Comparison of ENCODE assay signal across 13 cellular contexts in the genomic region with DNA sequence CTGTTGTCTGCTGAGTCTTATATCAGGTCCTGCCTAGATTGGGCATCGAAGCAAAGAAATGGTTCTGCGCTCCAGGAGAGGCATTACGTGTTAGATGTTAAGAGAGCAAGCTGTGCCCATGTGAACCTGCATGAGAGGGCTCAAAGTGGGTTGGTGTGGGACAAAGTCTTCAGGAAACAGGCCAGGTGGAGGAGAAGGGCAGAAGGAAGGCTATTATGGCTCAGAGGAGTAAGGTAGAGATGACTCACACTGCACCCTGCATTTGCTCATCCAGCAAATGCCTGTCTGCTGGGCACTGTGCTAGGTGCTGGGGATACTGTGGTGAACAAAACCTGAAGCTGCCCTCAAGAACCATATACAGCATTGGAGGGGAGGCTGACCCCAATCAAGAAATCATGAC. TPM values are rescaled to one million over a fixed set of nuclear protein-coding genes. Genes with fewer than 3 reads are reported as not detected.
DNase-seq lines count a peak whose midpoint lies in the region; ATAC-seq, FAIRE-seq and TF ChIP-seq lines count a peak whose summit lies in the region.
"Had no signal": no experiment of that assay in that cellular context is flagged by ENCODE, and none has a peak within 500 bp of the region (broad histone marks: within the 10 kb centered on the region; RNA-seq: fewer than 3 reads in every experiment).

No MANE protein-coding gene starts in this region.

- DNase-seq in CD8-positive, alpha-beta T cell = no peak
- DNase-seq in H54 (ENCODE audit: insufficient read length, low spot score) = peak; percentile 37
- peak; percentile 59 for DNase-seq in bronchial epithelial cell (ENCODE audit: low read depth)
- no peak for DNase-seq in naive thymus-derived CD4-positive, alpha-beta T cell
- no peak for DNase-seq in AML-193 (lab: John Stamatoyannopoulos, UW)
- DNase-seq: activated gamma-delta T cell; Karpas-422; NCI-H1092; NCI-H2107; stimulated activated naive CD8-positive, alpha-beta T cell treated with anti-CD3 and anti-CD28 coated beads, Interleukin-15, Interleukin-2, amounts not matched to agents 100 U/mL and 50 U/mL, for 24 hours had no signal

- no peaks in the 10 kb centered on the region for H3K27me3 ChIP-seq in CD8-positive, alpha-beta T cell (ENCODE audit: insufficient read depth, low read length)
- no peaks in the 10 kb centered on the region for H3K27me3 ChIP-seq in bronchial epithelial cell (ENCODE audit: control insufficient read depth, insufficient read depth, low read length)
- no peaks in the 10 kb centered on the region for H3K27me3 ChIP-seq in naive thymus-derived CD4-positive, alpha-beta T cell (ENCODE audit: control insufficient read depth in 2 of 2, insufficient read depth in 2 of 2, low read length in 2 of 2)
- H3K27me3 ChIP-seq: tibial nerve had no signal

- no peak overlapping the region for H3K4me3 Mint-ChIP-seq in CD8-positive, alpha-beta T cell
- H3K4me3 Mint-ChIP-seq in naive thymus-derived CD4-positive, alpha-beta T cell = no peak overlapping the region

- H3K27me3 Mint-ChIP-seq in CD8-positive, alpha-beta T cell (ENCODE audit: low read depth) = no peaks in the 10 kb centered on the region
- H3K27me3 Mint-ChIP-seq in naive thymus-derived CD4-positive, alpha-beta T cell = no peaks in the 10 kb centered on the region

- peak overlapping the region; percentile 7 for H3K27ac Mint-ChIP-seq in CD8-positive, alpha-beta T cell
- H3K27ac Mint-ChIP-seq in naive thymus-derived CD4-positive, alpha-beta T cell = peak overlapping the region in 8 of 9 donors; percentile 10 to 90 (median 66)

- no peaks in the 10 kb centered on the region for H3K9me3 ChIP-seq in CD8-positive, alpha-beta T cell (ENCODE audit: low read length)
- no peaks in the 10 kb centered on the region for H3K9me3 ChIP-seq in naive thymus-derived CD4-positive, alpha-beta T cell (ENCODE audit: control insufficient read depth in 2 of 3, low read length in 3 of 3)
- H3K9me3 ChIP-seq: tibial nerve had no signal

- FAIRE-seq in H54 (lab: Jason Lieb, UNC) = no peak
- FAIRE-seq in bronchial epithelial cell (lab: Jason Lieb, UNC) = no peak

- no peak overlapping the region for H3K4me3 ChIP-seq in CD8-positive, alpha-beta T cell (ENCODE audit: low read depth, low read length)
- no peak overlapping the region for H3K4me3 ChIP-seq in bronchial epithelial cell (ENCODE audit: low read depth, low read length)
- H3K4me3 ChIP-seq in naive thymus-derived CD4-positive, alpha-beta T cell (ENCODE audit: low read length) = no peak overlapping the region
- H3K4me3 ChIP-seq: tibial nerve had no signal

- H3K4me1 ChIP-seq in CD8-positive, alpha-beta T cell (ENCODE audit: insufficient read depth, low read length) = peaks cover 13% of the 10 kb centered on the region
- H3K4me1 ChIP-seq in naive thymus-derived CD4-positive, alpha-beta T cell (ENCODE audit: control insufficient read depth in 2 of 2, insufficient read depth in 2 of 2, low read length in 2 of 2) = peaks cover 0 to 38% of the 10 kb centered on the region in 2 donors

- no peak for ATAC-seq in CD8-positive, alpha-beta T cell
- ATAC-seq in naive thymus-derived CD4-positive, alpha-beta T cell = no peak
- ATAC-seq in GM21619 (IDR thresholded peaks at IDR 0.05; ENCODE audit: unreplicated experiment) = no peak
- ATAC-seq in HG03280 (IDR thresholded peaks at IDR 0.05; ENCODE audit: unreplicated experiment) = no peak
- ATAC-seq: stimulated activated naive CD8-positive, alpha-beta T cell treated with anti-CD3 and anti-CD28 coated beads, Interleukin-15, Interleukin-2, amounts not matched to agents 100 U/mL and 50 U/mL, for 24 hours had no signal

- peaks cover 32% of the 10 kb centered on the region for H3K36me3 Mint-ChIP-seq in CD8-positive, alpha-beta T cell
- H3K36me3 Mint-ChIP-seq in naive thymus-derived CD4-positive, alpha-beta T cell = peaks cover 0 to 32% (median 11%) of the 10 kb centered on the region in 5 donors

- CTCF ChIA-PET in CD8-positive, alpha-beta T cell (lab: Charles Lee) = no interaction called here
- CTCF ChIA-PET in naive thymus-derived CD4-positive, alpha-beta T cell (lab: Charles Lee) = no interaction called here

- H3K4me1 Mint-ChIP-seq in CD8-positive, alpha-beta T cell (ENCODE audit: low read depth) = peaks cover 43% of the 10 kb centered on the region
- H3K4me1 Mint-ChIP-seq in naive thymus-derived CD4-positive, alpha-beta T cell = peaks cover 24 to 66% (median 58%) of the 10 kb centered on the region in 7 donors

- no peak for TF ChIP-seq CTCF in CD8-positive, alpha-beta T cell (IDR thresholded peaks at IDR 0.05)
- TF ChIP-seq CTCF in bronchial epithelial cell (IDR thresholded peaks at IDR 0.05; ENCODE audit: insufficient read depth, low read length, severe bottlenecking) = no peak

- H3K36me3 ChIP-seq in CD8-positive, alpha-beta T cell (ENCODE audit: insufficient read depth, low read length) = no peaks in the 10 kb centered on the region
- H3K36me3 ChIP-seq in bronchial epithelial cell (ENCODE audit: control insufficient read depth, insufficient read depth, low read length) = peaks cover 6% of the 10 kb centered on the region
- peaks cover 0 to 11% (median 0%) of the 10 kb centered on the region in 3 experiments for H3K36me3 ChIP-seq in naive thymus-derived CD4-positive, alpha-beta T cell (ENCODE audit: control insufficient read depth in 2 of 3, insufficient read depth in 3 of 3, low read length in 3 of 3)

- POLR2A ChIA-PET in CD8-positive, alpha-beta T cell (lab: Charles Lee) = no interaction called here
- POLR2A ChIA-PET in naive thymus-derived CD4-positive, alpha-beta T cell (lab: Charles Lee) = interaction anchor here (0.9 to 1.4 kb wide), 2 partner anchors 8 to 10 kb away, joined by 3 to 4 read pairs; no protein-coding TSS in a partner anchor

- H3K9me3 Mint-ChIP-seq in CD8-positive, alpha-beta T cell = no peaks in the 10 kb centered on the region
- no peaks in the 10 kb centered on the region for H3K9me3 Mint-ChIP-seq in naive thymus-derived CD4-positive, alpha-beta T cell

- intact Hi-C loops in CD8-positive, alpha-beta T cell (cut with DNase I, micrococcal nuclease) = no loop called here
- intact Hi-C loops in naive thymus-derived CD4-positive, alpha-beta T cell (cut with micrococcal nuclease) = no loop called here

- TF ChIP-seq POLR2A in H54 (IDR thresholded peaks at IDR 0.05; ENCODE audit: low read depth, low read length) = no peak

- H3K27ac ChIP-seq in CD8-positive, alpha-beta T cell (ENCODE audit: low read depth, low read length) = no peak overlapping the region
- H3K27ac ChIP-seq in naive thymus-derived CD4-positive, alpha-beta T cell (ENCODE audit: low read depth, low read length) = no peak overlapping the region
- H3K27ac ChIP-seq: tibial nerve had no signal

RNA-seq across cellular contexts. Expression of gene USP35, which starts 5.8 kb away (rescaled TPM):
- total RNA-seq in CD8-positive, alpha-beta T cell = 10 to 100 TPM; 22.3 to 23.4 TPM
- 3.7 and 5.1 TPM in 2 replicates for total RNA-seq in bronchial epithelial cell
- total RNA-seq in naive thymus-derived CD4-positive, alpha-beta T cell = 10 to 100 TPM; 11.3 to 19.2 (median 15.2) TPM
- 1 to 10 TPM; 1.2 to 1.7 TPM for polyA plus RNA-seq in naive thymus-derived CD4-positive, alpha-beta T cell

RNA-seq across cellular contexts. Expression of gene KCTD21, which starts 6.1 kb away (rescaled TPM):
- total RNA-seq in CD8-positive, alpha-beta T cell = 1 to 10 TPM; 3.0 to 3.4 TPM
- total RNA-seq in bronchial epithelial cell = 3.7 and 5.6 TPM in 2 replicates
- 10 to 100 TPM in 1 of 5 experiments, 1 to 10 TPM in 4; 3.5 to 12.2 (median 6.5) TPM for total RNA-seq in naive thymus-derived CD4-positive, alpha-beta T cell
- polyA plus RNA-seq in naive thymus-derived CD4-positive, alpha-beta T cell = 1 to 10 TPM; 1.2 to 3.3 TPM

RNA-seq across cellular contexts. Expression of gene ALG8, which starts 55.1 kb away (rescaled TPM):
- 10 to 100 TPM; 14.2 to 17.5 TPM for total RNA-seq in CD8-positive, alpha-beta T cell
- total RNA-seq in bronchial epithelial cell = 18.4 and 20.1 TPM in 2 replicates
- 10 to 100 TPM; 27.2 to 53.8 (median 30.8) TPM for total RNA-seq in naive thymus-derived CD4-positive, alpha-beta T cell
- polyA plus RNA-seq in naive thymus-derived CD4-positive, alpha-beta T cell = 10 to 100 TPM; 55.7 to 58.4 TPM

Comparison
In these comparisons a context has a peak if more than half of its experiments do, and no peak if none do; other contexts are left out.
1. DNase-seq: peak in H54 (single experiment) and bronchial epithelial cell (single experiment); none in CD8-positive, alpha-beta T cell (0 of 7), naive thymus-derived CD4-positive, alpha-beta T cell (0 of 9) and AML-193 (0 of 2).